Comparison of ENCODE assay signal across 8 cellular contexts in genomic region chr17:18712354-18712999, GRCh38. TPM values are rescaled to one million over a fixed set of nuclear protein-coding genes. Genes with fewer than 3 reads are reported as not detected.
A peak's percentile ranks its signal among the peaks of the same experiment; 100 is the strongest.
DNase-seq lines count a peak whose midpoint lies in the region; ATAC-seq, FAIRE-seq and TF ChIP-seq lines count a peak whose summit lies in the region.
"Not testable (repeated sequence)": the region's sequence is repeated elsewhere in the genome, so short reads cannot be mapped to it uniquely, and the experiment has no call there.

No MANE protein-coding gene starts in this region.

- H3K79me2 ChIP-seq in mesendoderm (ENCODE audit: control insufficient read depth, insufficient read depth, low read length) = not testable (repeated sequence)

- not testable (repeated sequence) for TF ChIP-seq POLR2A in A549 (IDR thresholded peaks at IDR 0.05; ENCODE audit: low read length)

- TF ChIP-seq CTCF in A549 (IDR thresholded peaks at IDR 0.05) = peak; percentile 60

- not testable (repeated sequence) for H3K27ac Mint-ChIP-seq in activated naive CD4-positive, alpha-beta T cell treated with anti-CD3 and anti-CD28 coated beads, Interleukin-2, amount 50 U/mL, for 72 hours

- H3K4me2 ChIP-seq in A549 = peak overlapping the region; percentile 52
- not testable (repeated sequence) for H3K4me2 ChIP-seq in mesendoderm (ENCODE audit: low read length)

- H3K4ac ChIP-seq in mesendoderm (ENCODE audit: low read depth, low read length) = not testable (repeated sequence)

- H3K27me3 ChIP-seq in mesendoderm (ENCODE audit: insufficient read depth, low read length, poor library complexity) = not testable (repeated sequence)

- POLR2A ChIA-PET in A549 (lab: Yijun Ruan, JAX) = interaction anchor here (0.6 kb wide), 1 partner anchor 26 kb away, joined by 5 read pairs; no protein-coding TSS in a partner anchor

- not testable (repeated sequence) for H3K9me3 ChIP-seq in A549

- H3K23ac ChIP-seq in mesendoderm (ENCODE audit: low read length) = not testable (repeated sequence)

- not testable (repeated sequence) for TF ChIP-seq EP300 in A549 (IDR thresholded peaks at IDR 0.05)

- H2BK5ac ChIP-seq in mesendoderm (ENCODE audit: low read length) = not testable (repeated sequence)

- 10% methylated on average over 7 of the region's 7 CpGs for WGBS in A549 (ENCODE audit: missing lambda C conversion rate)
- WGBS in mesendoderm (ENCODE audit: extremely low coverage, insufficient coverage, low lambda C conversion rate) = no CpG with 5 or more reads among the region's 7 CpGs

- not testable (repeated sequence) for H3K18ac ChIP-seq in mesendoderm (ENCODE audit: low read length)

- H3K36me3 ChIP-seq in mesendoderm (ENCODE audit: control insufficient read depth, insufficient read depth, low read length) = not testable (repeated sequence)

- H4K8ac ChIP-seq in mesendoderm (ENCODE audit: low read depth, low read length) = not testable (repeated sequence)

- H2BK15ac ChIP-seq in mesendoderm (replicated peaks; ENCODE audit: low read depth) = not testable (repeated sequence)

- CTCF ChIA-PET in A549 (lab: Yijun Ruan, JAX) = not testable (repeated sequence)

- peak; percentile 84 to 95 for ATAC-seq in A549
- peak; percentile 60 to 61 for ATAC-seq in activated naive CD4-positive, alpha-beta T cell treated with anti-CD3 and anti-CD28 coated beads, Interleukin-2, amount 50 U/mL, for 72 hours

- FAIRE-seq in A549 (lab: Jason Lieb, UNC) = peak; percentile 100
- FAIRE-seq in GM19239 (lab: Jason Lieb, UNC) = peak; percentile 98
- FAIRE-seq in TTC549 (lab: Jason Lieb, UNC) = peak; percentile 94

- not testable (repeated sequence) for H3K4me1 ChIP-seq in A549; mesendoderm (ENCODE audit: control insufficient read depth, low read depth, low read length)

- H3K79me1 ChIP-seq in mesendoderm (ENCODE audit: low read length) = not testable (repeated sequence)

- not testable (repeated sequence) for H3K9ac ChIP-seq in mesendoderm (ENCODE audit: low read length)

- H2AK5ac ChIP-seq in mesendoderm (ENCODE audit: low read length) = not testable (repeated sequence)

- not testable (repeated sequence) for H3K4me3 ChIP-seq in A549; mesendoderm (ENCODE audit: low read length)

- H3K27ac ChIP-seq in A549 = peak overlapping the region; percentile 25 to 71; a peak in 5 of 6 replicates
- H3K27ac ChIP-seq in mesendoderm (ENCODE audit: low read depth, low read length) = not testable (repeated sequence)

- TF ChIP-seq RAD21 in A549 (conservative IDR thresholded peaks at IDR 0.05 in 1 of 2, IDR thresholded peaks at IDR 0.05 in 1 of 2) = peak; percentile 71 to 75

- not testable (repeated sequence) for H4K5ac ChIP-seq in mesendoderm (ENCODE audit: low read length)

- not testable (repeated sequence) for H3K36me3 Mint-ChIP-seq in activated naive CD4-positive, alpha-beta T cell treated with anti-CD3 and anti-CD28 coated beads, Interleukin-2, amount 50 U/mL, for 72 hours

- not testable (repeated sequence) for H3K9me3 Mint-ChIP-seq in activated naive CD4-positive, alpha-beta T cell treated with anti-CD3 and anti-CD28 coated beads, Interleukin-2, amount 50 U/mL, for 72 hours

- not testable (repeated sequence) for H2BK120ac ChIP-seq in mesendoderm (ENCODE audit: low read depth, low read length)

- not testable (repeated sequence) for H3K56ac ChIP-seq in mesendoderm (ENCODE audit: low read length)

- DNase-seq in A549 (ENCODE audit: low read depth in 1 of 2, low spot score in 1 of 2) = peak in 1 of 2 experiments; percentile 73
- DNase-seq in GM19239 (ENCODE audit: insufficient read length, low spot score) = not testable (repeated sequence)
- DNase-seq in NCI-H2227 (lab: John Stamatoyannopoulos, UW; ENCODE audit: unreplicated experiment) = peak; percentile 45
- peak in 1 of 2 donors; percentile 56 for DNase-seq in activated naive CD4-positive, alpha-beta T cell treated with anti-CD3 and anti-CD28 coated beads, Interleukin-2, amount 50 U/mL, for 72 hours (ENCODE audit: low spot score in 2 of 2)
- peak; percentile 33 for DNase-seq in fibroblast of gingiva (ENCODE audit: low read depth)
- peak; percentile 61 for DNase-seq in mesendoderm
- peak; percentile 50 to 54 for DNase-seq in stimulated activated CD4-positive, alpha-beta T cell treated with anti-CD3 and anti-CD28 coated beads, Interleukin-2, amount 100 ng/mL, for 48 hours

TF ChIP-seq in A549, 52 proteins besides CTCF, POLR2A, EP300 and RAD21:
- peak; percentile 70 for TF ChIP-seq SMC3 (IDR thresholded peaks at IDR 0.05)

RNA-seq across cellular contexts. Expression of gene FOXO3B, which starts 30.4 kb away (rescaled TPM):
- polyA plus RNA-seq in A549 (2011; rRNA removed) = 3.2 and 4.0 TPM in 2 replicates
- 6.5 and 9.0 TPM in 2 replicates for polyA plus RNA-seq in A549 (2012; cell fraction: cytosol; rRNA removed)
- 10.3 and 12.3 TPM in 2 replicates for polyA plus RNA-seq in A549 (2012; cell fraction: nucleus; rRNA removed)
- 2.6 to 3.2 TPM (median 2.7 TPM) in 3 replicates for polyA plus RNA-seq in A549 (2017; fragmentation: RNase III; extraction: RNeasy Plus Mini Kit Qiagen cat#74134 plus additional on column Dnase treatment)
- 8.1 and 8.6 TPM in 2 replicates for polyA minus RNA-seq in A549 (2011; rRNA and poly(A)+ RNA removed)
- total RNA-seq in activated naive CD4-positive, alpha-beta T cell treated with anti-CD3 and anti-CD28 coated beads, Interleukin-2, amount 50 U/mL, for 72 hours = 1 to 10 TPM; 2.1 to 4.6 TPM
- 8.1 TPM for polyA plus RNA-seq in mesendoderm (2013, experiment 1 of 2)
- polyA plus RNA-seq in mesendoderm (2013, experiment 2 of 2) = 7.8 TPM

RNA-seq across cellular contexts. Expression of gene FBXW10, which starts 31.4 kb away (rescaled TPM):
- polyA plus RNA-seq in A549 (2011; rRNA removed) (2.6 and 3.4 TPM in 2 replicates), A549 (2017; fragmentation: RNase III; extraction: RNeasy Plus Mini Kit Qiagen cat#74134 plus additional on column Dnase treatment) (3.2 to 5.0 TPM (median 3.8 TPM) in 3 replicates)
- 0.97 and 1.0 TPM in 2 replicates for polyA plus RNA-seq in A549 (2012; cell fraction: cytosol; rRNA removed)
- polyA plus RNA-seq in A549 (2012; cell fraction: nucleus; rRNA removed) = 4.4 and 6.2 TPM in 2 replicates
- 0.87 and 1.1 TPM in 2 replicates for polyA minus RNA-seq in A549 (2011; rRNA and poly(A)+ RNA removed)
- not detected for total RNA-seq in activated naive CD4-positive, alpha-beta T cell treated with anti-CD3 and anti-CD28 coated beads, Interleukin-2, amount 50 U/mL, for 72 hours
- polyA plus RNA-seq in mesendoderm (2013, experiment 1 of 2) = 0.01 TPM
- polyA plus RNA-seq in mesendoderm (2013, experiment 2 of 2) = 0.03 TPM
